In genomic region chr16:67246081-67246944, GRCh38 we compare ENCODE assay signal across 8 cellular contexts. TPM values are rescaled to one million over a fixed set of nuclear protein-coding genes. Genes with fewer than 3 reads are reported as not detected.
DNase-seq lines count a peak whose midpoint lies in the region; ATAC-seq and TF ChIP-seq lines count a peak whose summit lies in the region.

No MANE protein-coding gene starts in this region.

- H3K4me1 Mint-ChIP-seq in activated naive CD8-positive, alpha-beta T cell (ENCODE audit: low read depth) = peaks cover 42% of the 10 kb centered on the region

- peaks cover 45% of the 10 kb centered on the region for H3K79me2 ChIP-seq in osteoblast (ENCODE audit: insufficient read depth, low read length)

- H3K4me3 Mint-ChIP-seq in activated naive CD8-positive, alpha-beta T cell = peak overlapping the region; percentile 87

- H3K27me3 Mint-ChIP-seq in activated naive CD8-positive, alpha-beta T cell = no peaks in the 10 kb centered on the region

- H3K4me3 ChIP-seq in BJ (ENCODE audit: low read depth, low read length) = peak overlapping the region; percentile 83
- peak overlapping the region; percentile 94 for H3K4me3 ChIP-seq in osteoblast (ENCODE audit: insufficient read depth, low read length)

- H3K27ac Mint-ChIP-seq in activated naive CD8-positive, alpha-beta T cell = peak overlapping the region; percentile 58

- ATAC-seq in GM19043 (IDR thresholded peaks at IDR 0.05; ENCODE audit: low read depth, unreplicated experiment) (peak; percentile 23), HG03135 (IDR thresholded peaks at IDR 0.05; ENCODE audit: unreplicated experiment) (no peak)

- peak overlapping the region; percentile 84 for H3K4me2 ChIP-seq in osteoblast (ENCODE audit: insufficient read depth, low read length)

- no peaks in the 10 kb centered on the region for H3K9me3 Mint-ChIP-seq in activated naive CD8-positive, alpha-beta T cell (ENCODE audit: low read depth)

- H3K27ac ChIP-seq in osteoblast (ENCODE audit: low read depth, low read length) = peak overlapping the region; percentile 61

- H3K4me1 ChIP-seq in osteoblast (ENCODE audit: insufficient read depth, low read length) = peaks cover 70% of the 10 kb centered on the region

- no peaks in the 10 kb centered on the region for H4K20me1 ChIP-seq in osteoblast (ENCODE audit: insufficient read depth, low read length)

- H3K36me3 ChIP-seq in BJ (ENCODE audit: control insufficient read depth, insufficient read depth, low read length) = no peaks in the 10 kb centered on the region
- no peaks in the 10 kb centered on the region for H3K36me3 ChIP-seq in osteoblast (ENCODE audit: insufficient read depth, low read length)

- H3K36me3 Mint-ChIP-seq in activated naive CD8-positive, alpha-beta T cell = no peaks in the 10 kb centered on the region

- CTCF ChIA-PET in BJ (lab: Yijun Ruan, JAX) = interaction anchor here (0.6 to 4.8 kb wide), 12 partner anchors 12 to 410 kb away, joined by 3 to 24 read pairs (median 3); partner anchors contain the start of gene ZDHHC1

- POLR2A ChIA-PET in BJ (lab: Charles Lee) = no interaction called here

- intact Hi-C loops in head of caudate nucleus (cut with DNase I) = no loop called here

- DNase-seq in BJ (ENCODE audit: low read depth) (peak; percentile 50), HUDEP-2 (lab: John Stamatoyannopoulos, UW; ENCODE audit: unreplicated experiment in 76 of 76) (peak in 56 of 76 experiments; percentile 5 to 81 (median 56)), RPMI8226 (peak; percentile 94), head of caudate nucleus (peak in 40 of 42 donors; percentile 24 to 81 (median 66)), osteoblast (ENCODE audit: insufficient read length, low spot score, missing footprints) (peak; percentile 96)

- no peaks in the 10 kb centered on the region for H3K9me3 ChIP-seq in osteoblast (ENCODE audit: low read depth, low read length)

- H3K27me3 ChIP-seq in BJ (ENCODE audit: control insufficient read depth, insufficient read depth, low read length) (no peaks in the 10 kb centered on the region), osteoblast (ENCODE audit: insufficient read depth, low read length) (no peaks in the 10 kb centered on the region)

- peak overlapping the region; percentile 50 for H2AFZ ChIP-seq in osteoblast (ENCODE audit: low read length)

- TF ChIP-seq CTCF in BJ (IDR thresholded peaks at IDR 0.05; ENCODE audit: insufficient read depth, low read depth, low read length) (peak; percentile 69), osteoblast (IDR thresholded peaks at IDR 0.05; ENCODE audit: extremely low read depth, low read depth, low read length) (peak; percentile 41)

RNA-seq across cellular contexts. Expression of gene FHOD1, which starts 1.0 kb away (rescaled TPM):
- polyA plus RNA-seq in BJ (2011; rRNA removed) = 13.2 and 23.0 TPM in 2 replicates
- 18.5 and 24.2 TPM in 2 replicates for polyA minus RNA-seq in BJ (2011; rRNA and poly(A)+ RNA removed)
- total RNA-seq in osteoblast = 27.4 and 28.2 TPM in 2 replicates

RNA-seq across cellular contexts. Expression of gene SLC9A5, which starts 2.5 kb away (rescaled TPM):
- polyA plus RNA-seq in BJ (2011; rRNA removed) = 2.1 and 2.6 TPM in 2 replicates
- 1.0 and 1.9 TPM in 2 replicates for polyA minus RNA-seq in BJ (2011; rRNA and poly(A)+ RNA removed)
- total RNA-seq in osteoblast = 2.9 and 3.6 TPM in 2 replicates

RNA-seq across cellular contexts. Expression of gene TMEM208, which starts 19.4 kb away (rescaled TPM):
- 64.2 and 79.7 TPM in 2 replicates for polyA plus RNA-seq in BJ (2011; rRNA removed)
- polyA minus RNA-seq in BJ (2011; rRNA and poly(A)+ RNA removed) = 27.4 and 45.2 TPM in 2 replicates
- 22.4 and 25.3 TPM in 2 replicates for total RNA-seq in osteoblast

RNA-seq across cellular contexts. Expression of gene PLEKHG4, which starts 33.0 kb away (rescaled TPM):
- 12.1 and 25.2 TPM in 2 replicates for polyA plus RNA-seq in BJ (2011; rRNA removed)
- 9.0 and 14.5 TPM in 2 replicates for polyA minus RNA-seq in BJ (2011; rRNA and poly(A)+ RNA removed)
- 31.8 and 41.6 TPM in 2 replicates for total RNA-seq in osteoblast

RNA-seq across cellular contexts. Expression of gene ELMO3, which starts 47.4 kb away (rescaled TPM):
- polyA plus RNA-seq in BJ (2011; rRNA removed) = 0.56 and 0.97 TPM in 2 replicates
- 0.33 and 0.77 TPM in 2 replicates for polyA minus RNA-seq in BJ (2011; rRNA and poly(A)+ RNA removed)
- 0.29 and 0.36 TPM in 2 replicates for total RNA-seq in osteoblast
